16 cellular contexts compared by ENCODE assay signal in the genomic region with DNA sequence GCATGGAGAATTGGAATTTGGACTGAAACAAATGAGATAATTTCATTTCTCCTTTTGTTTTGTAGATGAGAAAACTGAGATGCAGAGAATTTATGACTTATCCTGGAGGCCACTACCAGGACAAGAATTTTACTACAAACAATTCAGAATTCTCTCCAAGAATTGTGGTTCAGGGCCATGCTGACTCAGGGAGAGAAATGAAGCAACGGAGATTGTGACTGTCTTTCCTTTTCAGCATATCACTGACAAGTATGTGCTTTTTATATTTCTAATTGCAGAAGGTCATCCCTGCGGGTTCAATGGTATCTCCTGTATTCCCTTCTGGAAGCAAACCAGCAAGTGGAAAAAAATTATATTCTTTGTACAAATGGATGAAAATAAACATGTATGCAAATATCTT.
A peak's percentile ranks its signal among the peaks of the same experiment; 100 is the strongest.
DNase-seq lines count a peak whose midpoint lies in the region; ATAC-seq, FAIRE-seq and TF ChIP-seq lines count a peak whose summit lies in the region.
"Had no signal": no experiment of that assay in that cellular context is flagged by ENCODE, and none has a peak within 500 bp of the region (broad histone marks: within the 10 kb centered on the region; RNA-seq: fewer than 3 reads in every experiment).

No MANE protein-coding gene starts in this region.

- no peaks in the 10 kb centered on the region for H3K9me3 ChIP-seq in GM23248 (ENCODE audit: low read depth)
- H3K9me3 ChIP-seq: A549, BE2C, SJCRH30 had no signal

- no peaks in the 10 kb centered on the region for H4K20me1 ChIP-seq in GM23248 (ENCODE audit: insufficient read depth)

- TF ChIP-seq CTCF in AG09309 (IDR thresholded peaks at IDR 0.05; ENCODE audit: control insufficient read depth, insufficient read depth, low read depth, low read length, missing control alignments): no peak
- TF ChIP-seq CTCF in brain microvascular endothelial cell (IDR thresholded peaks at IDR 0.05; ENCODE audit: low read depth, low read length, missing control alignments): no peak
- no peak for TF ChIP-seq CTCF in foreskin fibroblast (IDR thresholded peaks at IDR 0.05; ENCODE audit: low read depth, low read length)

- FAIRE-seq in urothelium cell line (lab: Jason Lieb, UNC): no peak
- FAIRE-seq: A549, HTR-8/SVneo had no signal

- in situ Hi-C loops in GM23248 (cut with MboI) (no loop called here), brain microvascular endothelial cell (cut with HindIII; ENCODE audit: low pct_ligation_motif_present, low sequenced_read_pairs) (no loop called here)

- H3K4me3 ChIP-seq in AG09309 (ENCODE audit: control insufficient read depth, low read depth, low read length): no peak overlapping the region
- H3K4me3 ChIP-seq in GM23248: no peak overlapping the region
- H3K4me3 ChIP-seq in brain microvascular endothelial cell (ENCODE audit: low read depth, low read length): no peak overlapping the region
- no peak overlapping the region for H3K4me3 ChIP-seq in foreskin fibroblast (ENCODE audit: low read depth in 1 of 2, low read length in 2 of 2)
- H3K4me3 ChIP-seq: A549, SJCRH30 had no signal

- H3K27me3 ChIP-seq in GM23248 (replicated peaks; ENCODE audit: insufficient read depth) (no peaks in the 10 kb centered on the region; the same call in 1 of the 2 replicates), brain microvascular endothelial cell (replicated peaks) (no peaks in the 10 kb centered on the region)
- H3K27me3 ChIP-seq: BE2C, SJCRH30 had no signal

- H3K36me3 ChIP-seq in GM23248 (ENCODE audit: low read depth): no peaks in the 10 kb centered on the region
- no peaks in the 10 kb centered on the region for H3K36me3 ChIP-seq in brain microvascular endothelial cell (replicated peaks)
- H3K36me3 ChIP-seq: BE2C, SJCRH30 had no signal

- DNase-seq in AG09309 (ENCODE audit: low read depth): peak; percentile 21
- DNase-seq in GM23248: peak; percentile 37
- peak; percentile 63 for DNase-seq in brain microvascular endothelial cell
- DNase-seq in foreskin fibroblast: peak; percentile 15 to 20
- no peak for DNase-seq in urothelium cell line (ENCODE audit: low spot score)
- DNase-seq: BE2C; CD8-positive, alpha-beta T cell; H7; NCI-H1436; NCI-H2029 treated with DMSO at 0.1 percent for 48 hours; NCI-H510A treated with DMSO at 0.1 percent for 48 hours; SJCRH30 had no signal

- H3K27ac ChIP-seq in GM23248 (no peak overlapping the region), brain microvascular endothelial cell (no peak overlapping the region)
- H3K27ac ChIP-seq: A549, SJCRH30 had no signal

- H3K79me2 ChIP-seq in GM23248 (ENCODE audit: insufficient read depth): no peaks in the 10 kb centered on the region

- ATAC-seq in HG02840 (IDR thresholded peaks at IDR 0.05; ENCODE audit: low FRiP score, unreplicated experiment): no peak
- ATAC-seq in HG03378 (IDR thresholded peaks at IDR 0.05; ENCODE audit: unreplicated experiment): no peak
- ATAC-seq: A549; CD8-positive, alpha-beta T cell had no signal

- H3K9ac ChIP-seq in GM23248: no peak overlapping the region

- no peaks in the 10 kb centered on the region for H3K9me2 ChIP-seq in GM23248 (ENCODE audit: insufficient read depth)

- H2AFZ ChIP-seq in GM23248: no peak overlapping the region

- no peaks in the 10 kb centered on the region for H3F3A ChIP-seq in GM23248 (ENCODE audit: insufficient read depth)

- no peaks in the 10 kb centered on the region for H3K4me1 ChIP-seq in GM23248 (ENCODE audit: insufficient read depth)
- H3K4me1 ChIP-seq: A549, BE2C, SJCRH30 had no signal

- WGBS in GM23248 (ENCODE audit: low coverage in 1 of 2, low lambda C conversion rate in 2 of 2, missing lambda C conversion rate in 2 of 2), 2 experiments: 20 to 31% methylated on average over 2 of the region's 2 CpGs

- no peak overlapping the region for H3K4me2 ChIP-seq in GM23248 (ENCODE audit: unreplicated experiment)
- H3K4me2 ChIP-seq: A549 had no signal
